33 cellular contexts compared by ENCODE assay signal in genomic region chr14:98858561-98858960, GRCh38.
"Had no signal": no experiment of that assay in that cellular context is flagged by ENCODE, and none has a peak within 500 bp of the region (broad histone marks: within the 10 kb centered on the region; RNA-seq: fewer than 3 reads in every experiment).

No MANE protein-coding gene starts in this region.

- H3K27me3 ChIP-seq: ascending aorta, body of pancreas, brain microvascular endothelial cell, breast epithelium, cardiac muscle cell had no signal

- ATAC-seq: activated naive CD4-positive, alpha-beta T cell treated with anti-CD3 and anti-CD28 coated beads, Interleukin-2, amount 50 U/mL, for 72 hours; activated naive CD8-positive, alpha-beta T cell treated with anti-CD3 and anti-CD28 coated beads, Interleukin-2, amount 50 U/mL, for 24 hours; activated T-cell treated with anti-CD3 and anti-CD28 coated beads, Interleukin-2, amount 50 U/mL, for 4 hours; activated T-cell treated with anti-CD3 and anti-CD28 coated beads, Interleukin-2, amount 50 U/mL, for 72 hours; activated T-helper 17 cell treated with anti-CD3 and anti-CD28 coated beads, Interleukin-2, amount 50 U/mL, for 72 hours; body of pancreas had no signal

- H3K4me1 ChIP-seq: adrenal gland, ascending aorta, body of pancreas, breast epithelium had no signal

- H3K27ac ChIP-seq: adrenal gland, ascending aorta, body of pancreas, brain microvascular endothelial cell, breast epithelium, cardiac muscle cell had no signal

- H3K36me3 ChIP-seq: adrenal gland, ascending aorta, brain microvascular endothelial cell, breast epithelium, cardiac muscle cell had no signal

- FAIRE-seq: astrocyte had no signal

- DNase-seq: activated effector memory CD4-positive, alpha-beta T cell treated with anti-CD3 and anti-CD28 coated beads, Interleukin-2, amount 50 U/mL, for 16 hours; activated effector memory CD4-positive, alpha-beta T cell treated with Interleukin-2 at 50 U/mL for 16 hours; activated gamma-delta T cell; activated gamma-delta T cell treated with Interleukin-2 at 50 U/mL for 16 hours; activated naive CD4-positive, alpha-beta T cell; activated naive CD4-positive, alpha-beta T cell treated with anti-CD3 and anti-CD28 coated beads for 36 hours; activated naive CD4-positive, alpha-beta T cell treated with anti-CD3 and anti-CD28 coated beads, Interleukin-2, amount 10 ng/mL, durations not matched to agents 7 days and 5 days; activated naive CD4-positive, alpha-beta T cell treated with anti-CD3 and anti-CD28 coated beads, Interleukin-2, amount 50 U/mL, for 16 hours; activated naive CD4-positive, alpha-beta T cell treated with Interleukin-2 at 50 U/mL for 16 hours; activated naive CD8-positive, alpha-beta T cell treated with anti-CD3 and anti-CD28 coated beads for 36 hours; activated naive CD8-positive, alpha-beta T cell treated with anti-CD3 and anti-CD28 coated beads, Interleukin-2, amount 10 ng/mL, durations not matched to agents 7 days and 5 days; activated naive CD8-positive, alpha-beta T cell treated with anti-CD3 and anti-CD28 coated beads, Interleukin-2, amount 50 U/mL, for 24 hours; activated T-cell treated with anti-CD3 and anti-CD28 coated beads, Interleukin-2, amount 50 U/mL, for 1 hour; activated T-cell treated with anti-CD3 and anti-CD28 coated beads, Interleukin-2, amount 50 U/mL, for 24 hours; activated T-cell treated with anti-CD3 and anti-CD28 coated beads, Interleukin-2, amount 50 U/mL, for 4 hours; activated T-cell treated with anti-CD3 and anti-CD28 coated beads, Interleukin-2, amount 50 U/mL, for 48 hours; activated T-cell treated with anti-CD3 and anti-CD28 coated beads, Interleukin-2, amount 50 U/mL, for 72 hours; adrenal gland; amniotic stem cell; amygdala; anterior cingulate cortex; aorta; body of pancreas; brain microvascular endothelial cell; caudate nucleus; central memory CD4-positive, alpha-beta T cell; cerebellar nuclear complex had no signal

- H3K9me3 ChIP-seq: adrenal gland, ascending aorta, body of pancreas, breast epithelium had no signal

- H3K4me3 ChIP-seq: adrenal gland, ascending aorta, body of pancreas, breast epithelium, cardiac muscle cell had no signal
